In genomic region chr1:11720033-11720376, GRCh38 we compare ENCODE assay signal across 1 cellular context.
A peak's percentile ranks its signal among the peaks of the same experiment; 100 is the strongest.
TF ChIP-seq lines count a peak whose summit lies in the region.

No MANE protein-coding gene starts in this region.

TF ChIP-seq in HepG2, 621 proteins besides CTCF, POLR2A, EP300 and RAD21:
- TF ChIP-seq ETS1 (CRISPR knock-in tag; IDR thresholded peaks at IDR 0.05) (no peak), HOXA3 (CRISPR knock-in tag; IDR thresholded peaks at IDR 0.05) (no peak), RBM22 (optimal IDR thresholded peaks at IDR 0.05; ENCODE audit: low read length) (no peak), CENPX (CRISPR knock-in tag; IDR thresholded peaks at IDR 0.05) (no peak), HMGXB4 (CRISPR knock-in tag; IDR thresholded peaks at IDR 0.05; ENCODE audit: borderline replicate concordance in 1 of 2, low read depth in 1 of 2) (0 out of 4 replicates have a peak, but pooled peaks of 1 of the 2 experiments have one; percentile 0), ZNF12 (CRISPR knock-in tag; IDR thresholded peaks at IDR 0.05) (no peak), REXO4 (CRISPR knock-in tag; IDR thresholded peaks at IDR 0.05; ENCODE audit: borderline replicate concordance) (no peak), MXD1 (CRISPR knock-in tag; IDR thresholded peaks at IDR 0.05) (no peak), SALL1 (CRISPR knock-in tag; IDR thresholded peaks at IDR 0.05) (no peak), NFKB2 (CRISPR knock-in tag; IDR thresholded peaks at IDR 0.05; ENCODE audit: borderline replicate concordance) (no peak), HINFP (CRISPR knock-in tag; IDR thresholded peaks at IDR 0.05; ENCODE audit: low read depth) (no peak), ZNF747 (CRISPR knock-in tag; IDR thresholded peaks at IDR 0.05; ENCODE audit: borderline replicate concordance) (no peak), PHF8 (CRISPR knock-in tag; IDR thresholded peaks at IDR 0.05) (no peak), ZSCAN29 (CRISPR knock-in tag; conservative IDR thresholded peaks at IDR 0.05) (0 out of 2 replicates have a peak, but pooled peaks have one; percentile 4), ZNF512 (CRISPR knock-in tag; IDR thresholded peaks at IDR 0.05) (no peak), ZNF629 (CRISPR knock-in tag; conservative IDR thresholded peaks at IDR 0.05) (no peak), TFE3 (CRISPR knock-in tag; IDR thresholded peaks at IDR 0.05) (no peak), ZNF576 (CRISPR knock-in tag; IDR thresholded peaks at IDR 0.05) (no peak)
